Comparison of ENCODE assay signal across 8 cellular contexts in genomic region chr19:46717034-46717715, GRCh38. TPM values are rescaled to one million over a fixed set of nuclear protein-coding genes. Genes with fewer than 3 reads are reported as not detected.
A peak's percentile ranks its signal among the peaks of the same experiment; 100 is the strongest.
DNase-seq lines count a peak whose midpoint lies in the region; ATAC-seq, FAIRE-seq and TF ChIP-seq lines count a peak whose summit lies in the region.

TSS of gene PRKD2 (minus strand) at chr19:46717114. CDS start at chr19:46716370, 744 bp downstream.

- ATAC-seq in HG02571 (IDR thresholded peaks at IDR 0.05; ENCODE audit: unreplicated experiment) (peak; percentile 38), GM18517 (IDR thresholded peaks at IDR 0.05; ENCODE audit: unreplicated experiment) (no peak)

- H3K27ac ChIP-seq in kidney (ENCODE audit: low read depth in 2 of 2, low read length in 2 of 2), result peak within 1 kb of the TSS; percentile 85 to 86

- no peak for FAIRE-seq in kidney (lab: Jason Lieb, UNC)

- intact Hi-C loops in kidney (cut with DNase I), result no loop called here

- peaks cover 3 to 12% of the 10 kb centered on the region in 2 donors for H3K36me3 ChIP-seq in kidney (ENCODE audit: control insufficient read depth in 1 of 2, insufficient read depth in 2 of 2, low read length in 2 of 2)

- DNase-seq in ELR (ENCODE audit: low read depth) (peak; percentile 82), NCI-H226 (peak; percentile 73), cerebellar cortex (ENCODE audit: low spot score) (peak; percentile 60), kidney (peak; percentile 97)
- DNase-seq in activated CD4-positive, alpha-beta T cell treated with anti-CD3 and anti-CD28 coated beads for 24 hours (ENCODE audit: low read depth in 2 of 2), result peak; percentile 82 to 87
- peak; percentile 70 to 89 for DNase-seq in stimulated activated CD4-positive, alpha-beta T cell treated with anti-CD3 and anti-CD28 coated beads, Interleukin-15, amount 100 ng/mL, for 1 hour (ENCODE audit: low read depth in 1 of 2, low spot score in 1 of 2)

- no peak for TF ChIP-seq CTCF in kidney (IDR thresholded peaks at IDR 0.05; ENCODE audit: borderline replicate concordance, extremely low read depth, insufficient read depth)

- H3K4me3 ChIP-seq in kidney (ENCODE audit: low read length in 2 of 2), result peak within 1 kb of the TSS; percentile 72 to 83

- no peaks in the 10 kb centered on the region for H3K9me3 ChIP-seq in kidney (ENCODE audit: control insufficient read depth in 1 of 2, low read length in 2 of 2)

- H3K4me1 ChIP-seq in kidney (ENCODE audit: control insufficient read depth in 1 of 2, insufficient read depth in 1 of 2, low read depth in 1 of 2, low read length in 2 of 2), result peaks cover 10 to 15% of the 10 kb centered on the region in 2 donors

- peak within 1 kb of the TSS; percentile 85 to 92 for H3K9ac ChIP-seq in kidney (ENCODE audit: low read length in 2 of 2)

RNA-seq across cellular contexts. Expression of gene PRKD2, which starts in this region (rescaled TPM):
- 69.8 TPM for total RNA-seq in kidney
- polyA plus RNA-seq in kidney (ENCODE audit: insufficient read depth, low read depth, low replicate concordance), result 26.7 TPM
